20 cellular contexts compared by ENCODE assay signal in genomic region chr15:80887148-80887547, GRCh38.
DNase-seq lines count a peak whose midpoint lies in the region; ATAC-seq and TF ChIP-seq lines count a peak whose summit lies in the region.
"Had no signal": no experiment of that assay in that cellular context is flagged by ENCODE, and none has a peak within 500 bp of the region (broad histone marks: within the 10 kb centered on the region; RNA-seq: fewer than 3 reads in every experiment).

No MANE protein-coding gene starts in this region.

- 75 to 100% methylated on average over 1 to 4 of the region's 4 CpGs for WGBS in endodermal cell (ENCODE audit: insufficient coverage in 1 of 2, insufficient read length in 1 of 2), 2 experiments
- 78 to 84% methylated on average over 4 of the region's 4 CpGs for whole genome bisulfite sequencing in sigmoid colon, 2 donors

- peak overlapping the region; percentile 3; the same call in 1 of the 2 replicates for H2AFZ ChIP-seq in GM23338
- H2AFZ ChIP-seq in PC-3 (ENCODE audit: low read length) = no peak overlapping the region
- H2AFZ ChIP-seq: GM23248 had no signal

- CTCF ChIA-PET in PC-3 (lab: Charles Lee) = no interaction called here

- H3K27me3 Mint-ChIP-seq in GM23338 (ENCODE audit: insufficient read depth, low read depth, poor library complexity) = peaks cover 4% of the 10 kb centered on the region
- no peaks in the 10 kb centered on the region for H3K27me3 Mint-ChIP-seq in endodermal cell (ENCODE audit: insufficient read depth)
- H3K27me3 Mint-ChIP-seq in glutamatergic neuron (ENCODE audit: unreplicated experiment) = peaks cover 2% of the 10 kb centered on the region
- H3K27me3 Mint-ChIP-seq: activated CD4-positive, alpha-beta T cell treated with anti-CD3 and anti-CD28 coated beads for 36 hours had no signal

- no peaks in the 10 kb centered on the region for H3K9me2 ChIP-seq in GM23338 (ENCODE audit: insufficient read depth)
- H3K9me2 ChIP-seq in PC-3 (replicated peaks; ENCODE audit: low read length) = no peaks in the 10 kb centered on the region

- ATAC-seq in GM23338 (peak; percentile 55), PC-3 (peak; percentile 92)
- ATAC-seq: activated CD4-positive, alpha-beta T cell treated with anti-CD3 and anti-CD28 coated beads for 36 hours had no signal

- peak overlapping the region; percentile 1; the same call in 1 of the 2 replicates for H3K4me2 ChIP-seq in GM23338
- peak overlapping the region; percentile 33; the same call in 1 of the 2 replicates for H3K4me2 ChIP-seq in PC-3 (ENCODE audit: low read length)

- H4K20me1 ChIP-seq in GM23338 (replicated peaks; ENCODE audit: insufficient read depth) (no peaks in the 10 kb centered on the region), PC-3 (ENCODE audit: low read length) (no peaks in the 10 kb centered on the region)

- H3K27ac ChIP-seq in GM23338 (ENCODE audit: low read depth) (peak overlapping the region; percentile 55; the same call in 1 of the 2 replicates), PC-3 (ENCODE audit: low read length) (no peak overlapping the region), endodermal cell (ENCODE audit: low read depth, low read length) (no peak overlapping the region), sigmoid colon (no peak overlapping the region)
- H3K27ac ChIP-seq: adrenal gland, breast epithelium, GM23248, prostate gland, SJSA1, tibial nerve had no signal

- no peaks in the 10 kb centered on the region for H3F3A ChIP-seq in GM23338 (replicated peaks; ENCODE audit: low read depth)
- H3F3A ChIP-seq in PC-3 (ENCODE audit: low read length, unreplicated experiment) = no peaks in the 10 kb centered on the region

- H3K79me2 ChIP-seq in GM23338 (replicated peaks; ENCODE audit: insufficient read depth) (no peaks in the 10 kb centered on the region), PC-3 (ENCODE audit: low read length) (no peaks in the 10 kb centered on the region)

- no peaks in the 10 kb centered on the region for H3K9me3 Mint-ChIP-seq in GM23338
- H3K9me3 Mint-ChIP-seq in endodermal cell = no peaks in the 10 kb centered on the region
- H3K9me3 Mint-ChIP-seq in glutamatergic neuron (ENCODE audit: unreplicated experiment) = no peaks in the 10 kb centered on the region
- H3K9me3 Mint-ChIP-seq: neural crest cell had no signal

- no peaks in the 10 kb centered on the region for H3K9me3 ChIP-seq in PC-3 (ENCODE audit: low read length)
- no peaks in the 10 kb centered on the region for H3K9me3 ChIP-seq in endodermal cell (ENCODE audit: control insufficient read depth, low read length)
- H3K9me3 ChIP-seq in sigmoid colon = no peaks in the 10 kb centered on the region
- H3K9me3 ChIP-seq: adrenal gland, breast epithelium, prostate gland, SJSA1, tibial nerve had no signal

- H3K4me3 Mint-ChIP-seq in GM23338 = no peak overlapping the region
- no peak overlapping the region for H3K4me3 Mint-ChIP-seq in endodermal cell
- H3K4me3 Mint-ChIP-seq in glutamatergic neuron (ENCODE audit: unreplicated experiment) = no peak overlapping the region
- H3K4me3 Mint-ChIP-seq: activated CD4-positive, alpha-beta T cell treated with anti-CD3 and anti-CD28 coated beads for 36 hours; neural crest cell had no signal

- H3K36me3 ChIP-seq in GM23338 (ENCODE audit: insufficient read depth) (no peaks in the 10 kb centered on the region), PC-3 (ENCODE audit: low read depth, low read length) (no peaks in the 10 kb centered on the region), endodermal cell (ENCODE audit: control insufficient read depth, insufficient read depth, low read length) (no peaks in the 10 kb centered on the region), sigmoid colon (no peaks in the 10 kb centered on the region)
- H3K36me3 ChIP-seq: adrenal gland, breast epithelium, prostate gland, SJSA1, tibial nerve had no signal

- H3K36me3 Mint-ChIP-seq in GM23338 (ENCODE audit: low read depth) (no peaks in the 10 kb centered on the region; the same call in 2 of the 3 replicates), endodermal cell (ENCODE audit: low read depth) (no peaks in the 10 kb centered on the region), glutamatergic neuron (ENCODE audit: unreplicated experiment) (no peaks in the 10 kb centered on the region)

- no peak for TF ChIP-seq POLR2A in sigmoid colon (IDR thresholded peaks at IDR 0.05)

- in situ Hi-C loops in GM13976 (cut with MboI; ENCODE audit: low sequenced_read_pairs, unreplicated experiment) = no loop called here

- no TSS peak for BruUV-seq in PC-3 (replicated peaks; lab: Mats Ljungman, UMichigan)

- POLR2A ChIA-PET in PC-3 (lab: Charles Lee; ENCODE audit: unreplicated experiment) = interaction anchor here (0.6 kb wide), 1 partner anchor 28 kb away, joined by 3 read pairs; no protein-coding TSS in a partner anchor

- no peak overlapping the region for H3K4me3 ChIP-seq in GM23338
- no peak overlapping the region for H3K4me3 ChIP-seq in PC-3 (ENCODE audit: low read length)
- H3K4me3 ChIP-seq in endodermal cell (ENCODE audit: low read length) = no peak overlapping the region
- no peak overlapping the region for H3K4me3 ChIP-seq in sigmoid colon
- H3K4me3 ChIP-seq: adrenal gland, breast epithelium, GM23248, prostate gland, SJSA1, tibial nerve had no signal

- H3K27me3 ChIP-seq in GM23338 (ENCODE audit: insufficient read depth) = no peaks in the 10 kb centered on the region
- H3K27me3 ChIP-seq in PC-3 (ENCODE audit: low read length) = no peaks in the 10 kb centered on the region
- H3K27me3 ChIP-seq in endodermal cell (ENCODE audit: control insufficient read depth, insufficient read depth, low read length, poor library complexity, severe bottlenecking) = no peaks in the 10 kb centered on the region
- no peaks in the 10 kb centered on the region for H3K27me3 ChIP-seq in sigmoid colon
- H3K27me3 ChIP-seq: adrenal gland, tibial nerve had no signal

- DNase-seq in COR-L47 (lab: John Stamatoyannopoulos, UW) = peak; percentile 56
- peak; percentile 10 for DNase-seq in GM23338 (ENCODE audit: low spot score)
- DNase-seq in PC-3 = peak; percentile 64
- peak; percentile 57 for DNase-seq in endodermal cell
- DNase-seq in glutamatergic neuron = no peak
- DNase-seq in sigmoid colon = no peak
- DNase-seq in GM13976 (ENCODE audit: low spot score) = no peak
- DNase-seq: activated CD4-positive, alpha-beta T cell treated with anti-CD3 and anti-CD28 coated beads for 36 hours; activated CD8-positive, alpha-beta memory T cell treated with anti-CD3 and anti-CD28 coated beads for 24 hours; activated T-cell treated with anti-CD3 and anti-CD28 coated beads, Interleukin-2, amount 50 U/mL, for 1 hour; adrenal gland; cortex of kidney; GM23248; MM.1S; NCI-H1436 treated with DMSO at 0.1 percent for 48 hours had no signal

- H3K9ac ChIP-seq in PC-3 (ENCODE audit: low read length) = no peak overlapping the region
- H3K9ac ChIP-seq in endodermal cell (ENCODE audit: extremely low read depth, low read length, poor library complexity, severe bottlenecking) = no peak overlapping the region
- H3K9ac ChIP-seq: GM23248 had no signal

- no peak for TF ChIP-seq EP300 in sigmoid colon (IDR thresholded peaks at IDR 0.05)

- intact Hi-C loops in PC-3 (cut with micrococcal nuclease) = no loop called here
- intact Hi-C loops in sigmoid colon (cut with DNase I) = no loop called here

- H3K4me1 Mint-ChIP-seq in GM23338 (peaks cover 16% of the 10 kb centered on the region), endodermal cell (peaks cover 14% of the 10 kb centered on the region), glutamatergic neuron (ENCODE audit: low read depth, unreplicated experiment) (no peaks in the 10 kb centered on the region)
- H3K4me1 Mint-ChIP-seq: neural crest cell had no signal

- TF ChIP-seq CTCF in GM23338 (conservative IDR thresholded peaks at IDR 0.05; ENCODE audit: low read depth in 2 of 2) (no peak), PC-3 (conservative IDR thresholded peaks at IDR 0.05; ENCODE audit: low read depth, low read length) (no peak), endodermal cell (conservative IDR thresholded peaks at IDR 0.05) (no peak), glutamatergic neuron (IDR thresholded peaks at IDR 0.05; ENCODE audit: partially characterized antibody, unreplicated experiment) (no peak), sigmoid colon (IDR thresholded peaks at IDR 0.05) (no peak), GM13976 (IDR thresholded peaks at IDR 0.05; ENCODE audit: borderline replicate concordance, control extremely low read depth, extremely low read depth, insufficient read depth, missing control alignments) (no peak)

- H3K4me1 ChIP-seq in GM23338 (ENCODE audit: insufficient read depth) (peaks cover 13% of the 10 kb centered on the region), PC-3 (ENCODE audit: insufficient read depth, low read length) (peaks cover 12% of the 10 kb centered on the region), endodermal cell (ENCODE audit: control insufficient read depth, insufficient read depth, low read length) (no peaks in the 10 kb centered on the region), sigmoid colon (no peaks in the 10 kb centered on the region)
- H3K4me1 ChIP-seq: adrenal gland, breast epithelium, prostate gland, SJSA1 had no signal

- H3K27ac Mint-ChIP-seq in GM23338 = peak overlapping the region; percentile 36; the same call in 1 of the 2 replicates
- peak overlapping the region; percentile 14 for H3K27ac Mint-ChIP-seq in endodermal cell
- no peak overlapping the region for H3K27ac Mint-ChIP-seq in glutamatergic neuron (ENCODE audit: unreplicated experiment)
- H3K27ac Mint-ChIP-seq: activated CD4-positive, alpha-beta T cell treated with anti-CD3 and anti-CD28 coated beads for 36 hours had no signal

TF ChIP-seq in GM23338, 12 proteins besides CTCF, POLR2A, EP300 and RAD21 (continues in another document):
- TF ChIP-seq EZH2phosphoT487 (IDR thresholded peaks at IDR 0.05; ENCODE audit: unreplicated experiment) = no peak
- no peak for TF ChIP-seq ZNF114 (CRISPR knock-in tag; IDR thresholded peaks at IDR 0.05)
- no peak for TF ChIP-seq CREB1 (CRISPR knock-in tag; IDR thresholded peaks at IDR 0.05; ENCODE audit: low read depth)
- no peak for TF ChIP-seq NANOG (IDR thresholded peaks at IDR 0.05; ENCODE audit: borderline replicate concordance)
- TF ChIP-seq ETS1 (IDR thresholded peaks at IDR 0.05) = no peak
- TF ChIP-seq ZNF331 (CRISPR knock-in tag; IDR thresholded peaks at IDR 0.05; ENCODE audit: low read depth) = no peak
- no peak for TF ChIP-seq JUNB (IDR thresholded peaks at IDR 0.05; ENCODE audit: unreplicated experiment)

Comparison
In these comparisons a context has a peak if more than half of its experiments do, and no peak if none do; other contexts are left out.
1. DNase-seq: peak in COR-L47 (single experiment), GM23338 (single experiment), PC-3 (single experiment) and endodermal cell (single experiment); none in glutamatergic neuron (single experiment), sigmoid colon (single experiment) and GM13976 (single experiment).